In the genomic region with DNA sequence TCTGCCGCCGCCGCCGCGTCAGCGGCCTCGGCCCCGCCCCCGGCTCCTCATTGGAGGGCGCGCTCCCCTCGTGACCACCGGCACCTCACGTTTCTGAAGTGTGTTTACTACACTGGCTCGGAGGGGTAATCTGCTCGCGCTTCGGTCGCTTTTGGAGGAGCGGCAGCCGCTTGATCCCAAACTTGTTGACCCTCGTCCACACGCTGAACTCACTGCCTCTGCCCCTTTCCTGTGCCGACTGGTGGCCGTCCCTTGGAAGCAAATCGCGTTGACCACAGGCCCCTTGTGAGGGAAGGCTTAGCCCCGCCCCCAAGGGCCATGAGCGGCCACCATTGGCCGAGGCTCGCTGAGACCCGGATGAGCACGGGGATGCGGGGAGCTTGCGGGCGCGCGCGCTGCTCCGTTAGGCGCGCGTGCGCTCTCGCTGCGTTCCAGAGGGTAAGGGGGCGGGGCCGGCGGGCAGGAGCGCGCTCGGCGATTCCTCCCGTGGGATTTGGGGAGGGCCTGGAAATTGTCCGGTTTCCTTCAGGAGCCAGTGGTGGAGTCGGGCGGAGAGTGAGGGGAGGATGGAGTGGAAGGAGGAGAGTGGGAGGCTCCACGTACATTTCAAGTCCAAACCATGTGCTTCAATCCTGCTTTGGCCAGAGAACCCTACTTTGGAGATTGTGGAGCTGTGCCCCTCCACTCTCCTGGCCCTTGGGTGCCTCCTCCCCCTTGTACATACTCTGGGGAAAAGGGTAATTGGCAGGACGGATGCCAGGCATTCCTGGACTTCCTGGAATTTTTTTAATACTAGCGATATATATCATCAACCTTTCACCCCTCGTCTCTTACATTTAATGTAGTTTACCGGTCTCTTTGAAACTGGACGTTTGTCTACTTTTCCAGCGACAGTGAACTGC, we compare ENCODE assay signal across 8 cellular contexts. TPM values are rescaled to one million over a fixed set of nuclear protein-coding genes. Genes with fewer than 3 reads are reported as not detected.
DNase-seq lines count a peak whose midpoint lies in the region; ATAC-seq and TF ChIP-seq lines count a peak whose summit lies in the region.

CRY1 (minus strand) TSS at position 3 of the 902 bp plus-strand sequence. CDS start 588 bp downstream, outside the sequence.

- in situ Hi-C loops in Caki2 (cut with HindIII; ENCODE audit: low pct_unique_long_range_greater_than_20kb, low sequenced_read_pairs) = no loop called here

- peak; percentile 90 for ATAC-seq in GM21529 (IDR thresholded peaks at IDR 0.05; ENCODE audit: unreplicated experiment)

- peak within 1 kb of the TSS; percentile 95 for H3K9ac ChIP-seq in mucosa of stomach (ENCODE audit: low read length)

- DNase-seq in Caki2 (ENCODE audit: low read depth) (peak; percentile 93), Peyer's patch (peak; percentile 86 to 98 (median 97)), esophagus muscularis mucosa (ENCODE audit: extremely low spot score) (peak; percentile 99)
- DNase-seq in Jurkat, Clone E6-1 (ENCODE audit: low read depth, low spot score) = peak; percentile 86
- DNase-seq in activated T-cell treated with anti-CD3 and anti-CD28 coated beads, Interleukin-2, amount 50 U/mL, for 48 hours = peak; percentile 96 to 97
- peak; percentile 86 to 87 for DNase-seq in stimulated activated CD8-positive, alpha-beta memory T cell treated with anti-CD3 and anti-CD28 coated beads, Interleukin-4, amount 100 ng/mL, for 4 hours (ENCODE audit: low read depth in 2 of 2, low spot score in 1 of 2)

- H3K4me3 ChIP-seq in Jurkat, Clone E6-1 (ENCODE audit: low read length) = peak within 1 kb of the TSS; percentile 82
- H3K4me3 ChIP-seq in Peyer's patch (peak within 1 kb of the TSS; percentile 65 to 87 (median 82)), esophagus muscularis mucosa (peak within 1 kb of the TSS; percentile 80 to 93 (median 89)), mucosa of stomach (ENCODE audit: low read length) (peak within 1 kb of the TSS; percentile 86)

- H3K4me1 ChIP-seq in Peyer's patch = peaks cover 0 to 11% (median 6%) of the 10 kb centered on the region in 4 donors
- H3K4me1 ChIP-seq in esophagus muscularis mucosa = peaks cover 18 to 38% (median 32%) of the 10 kb centered on the region in 4 donors
- peaks cover 16% of the 10 kb centered on the region for H3K4me1 ChIP-seq in mucosa of stomach (ENCODE audit: control insufficient read depth, insufficient read depth, low read length)

- H3K9me3 ChIP-seq in Peyer's patch = no peaks in the 10 kb centered on the region
- H3K9me3 ChIP-seq in esophagus muscularis mucosa = no peaks in the 10 kb centered on the region
- no peaks in the 10 kb centered on the region for H3K9me3 ChIP-seq in mucosa of stomach (ENCODE audit: control insufficient read depth, low read length)

- TF ChIP-seq CTCF in Peyer's patch (IDR thresholded peaks at IDR 0.05) (no peak), esophagus muscularis mucosa (IDR thresholded peaks at IDR 0.05) (no peak)

- 4% methylated on average over 18 of the region's 64 CpGs for WGBS in esophagus muscularis mucosa

- no peak for TF ChIP-seq POLR2A in Peyer's patch (IDR thresholded peaks at IDR 0.05)
- TF ChIP-seq POLR2A in esophagus muscularis mucosa (IDR thresholded peaks at IDR 0.05; ENCODE audit: low read depth) = no peak

- no peaks in the 10 kb centered on the region for H3K36me3 ChIP-seq in Peyer's patch
- no peaks in the 10 kb centered on the region for H3K36me3 ChIP-seq in esophagus muscularis mucosa
- H3K36me3 ChIP-seq in mucosa of stomach (ENCODE audit: control insufficient read depth, insufficient read depth, low read length) = no peaks in the 10 kb centered on the region

- H3K27ac ChIP-seq in Peyer's patch = peak within 1 kb of the TSS; percentile 87 to 98 (median 96)
- peak within 1 kb of the TSS; percentile 97 to 100 (median 98) for H3K27ac ChIP-seq in esophagus muscularis mucosa (replicated peaks in 1 of 4)

- intact Hi-C loops in esophagus muscularis mucosa (cut with DNase I) = loop anchor here (1.0 to 5.0 kb wide), 4 partner anchors 61 to 319 kb away; partner anchors contain the start of genes MTERF2, RIC8B and TMEM263

- H3K27me3 ChIP-seq in Peyer's patch (no peaks in the 10 kb centered on the region), esophagus muscularis mucosa (no peaks in the 10 kb centered on the region), mucosa of stomach (ENCODE audit: control insufficient read depth, insufficient read depth, low read length) (no peaks in the 10 kb centered on the region)

- no peak for TF ChIP-seq EP300 in esophagus muscularis mucosa (IDR thresholded peaks at IDR 0.05)

RNA-seq across cellular contexts. Expression of gene CRY1, which starts in this region (rescaled TPM):
- total RNA-seq in Caki2 (2014; rRNA removed; shearing (Covaris generic); ENCODE audit: low replicate concordance) = 12.5 and 22.0 TPM in 2 replicates
- 29.2 TPM for polyA plus RNA-seq in Jurkat, Clone E6-1 (2012; ENCODE audit: insufficient read depth, insufficient read length)
- total RNA-seq in Peyer's patch = 10 to 100 TPM; 32.4 to 64.4 (median 47.6) TPM
- total RNA-seq in esophagus muscularis mucosa = 10 to 100 TPM; 29.1 to 42.9 (median 34.9) TPM

Comparison
In these comparisons a context has a peak if more than half of its experiments do, and no peak if none do; other contexts are left out.
1. Peak in every context shown above with its lines: DNase-seq, ATAC-seq, H3K4me3 ChIP-seq and H3K27ac ChIP-seq.